In genomic region chr12:53320352-53321195, GRCh38 we compare ENCODE assay signal across 9 cellular contexts. TPM values are rescaled to one million over a fixed set of nuclear protein-coding genes. Genes with fewer than 3 reads are reported as not detected.
DNase-seq lines count a peak whose midpoint lies in the region; ATAC-seq and TF ChIP-seq lines count a peak whose summit lies in the region.
"Had no signal": no experiment of that assay in that cellular context is flagged by ENCODE, and none has a peak within 500 bp of the region (broad histone marks: within the 10 kb centered on the region; RNA-seq: fewer than 3 reads in every experiment).

No MANE protein-coding gene starts in this region.

- H3K27ac ChIP-seq in VCaP (peak overlapping the region; percentile 95), sigmoid colon (peak overlapping the region; percentile 83 to 95 (median 90))

- ATAC-seq in left colon (no peak), HG02852 (IDR thresholded peaks at IDR 0.05; ENCODE audit: unreplicated experiment) (no peak)

- WGBS in sigmoid colon, 2 donors: 41 to 44% methylated on average over 10 of the region's 10 CpGs

- TF ChIP-seq CTCF in GM12864 (IDR thresholded peaks at IDR 0.05; ENCODE audit: low read depth, low read length, missing control alignments): no peak
- TF ChIP-seq CTCF in VCaP (conservative IDR thresholded peaks at IDR 0.05): no peak
- no peak for TF ChIP-seq CTCF in fibroblast of villous mesenchyme (IDR thresholded peaks at IDR 0.05; ENCODE audit: insufficient read depth, low read depth, low read length)
- TF ChIP-seq CTCF in sigmoid colon (IDR thresholded peaks at IDR 0.05): no peak

- intact Hi-C loops in sigmoid colon (cut with DNase I) (loop anchor here (2.0 to 5.0 kb wide), 2 partner anchors 24 to 182 kb away; partner anchors contain the start of gene TARBP2), left colon (cut with DNase I, micrococcal nuclease) (no loop called here)

- no peak for TF ChIP-seq POLR2A in sigmoid colon (IDR thresholded peaks at IDR 0.05)

- H3K4me3 ChIP-seq in GM12864 (ENCODE audit: low read depth, low read length) (peak overlapping the region; percentile 86), fibroblast of villous mesenchyme (ENCODE audit: low read depth, low read length) (peak overlapping the region; percentile 84), sigmoid colon (peak overlapping the region; percentile 62 to 71 (median 66))

- DNase-seq in GM12864 (ENCODE audit: low read depth) (no peak), fibroblast of villous mesenchyme (ENCODE audit: low read depth) (peak; percentile 44), sigmoid colon (no peak), NCI-H2107 (lab: John Stamatoyannopoulos, UW) (no peak), left colon (no peak), AML-193 (lab: John Stamatoyannopoulos, UW) (no peak)

- no peaks in the 10 kb centered on the region for H3K9me3 ChIP-seq in sigmoid colon

- peaks cover 7 to 29% (median 11%) of the 10 kb centered on the region in 4 donors for H3K36me3 ChIP-seq in sigmoid colon

- H3K27me3 ChIP-seq in sigmoid colon: no peaks in the 10 kb centered on the region

- peaks cover 0 to 40% (median 32%) of the 10 kb centered on the region in 4 donors for H3K4me1 ChIP-seq in sigmoid colon

- no peak for TF ChIP-seq EP300 in sigmoid colon (IDR thresholded peaks at IDR 0.05)

RNA-seq across cellular contexts. Expression of gene AAAS, which starts 0.8 kb away (rescaled TPM):
- total RNA-seq in fibroblast of villous mesenchyme (42.8 and 43.6 TPM in 2 replicates), sigmoid colon (10 to 100 TPM; 38.2 to 62.0 (median 47.4) TPM), left colon (10 to 100 TPM; 34.6 to 39.0 TPM)
- 10 to 100 TPM; 10.6 to 35.6 (median 15.0) TPM for polyA plus RNA-seq in sigmoid colon

RNA-seq across cellular contexts. Expression of gene SP7, which starts 15.6 kb away (rescaled TPM):
- total RNA-seq in fibroblast of villous mesenchyme: not detected in 2 replicates
- total RNA-seq in sigmoid colon: not detected
- polyA plus RNA-seq in sigmoid colon: not detected
- total RNA-seq in left colon: not detected
- total RNA-seq: esophagus mucosa had no signal

RNA-seq across cellular contexts. Expression of gene MYG1, which starts 21.1 kb away (rescaled TPM):
- total RNA-seq in fibroblast of villous mesenchyme (30.2 and 39.6 TPM in 2 replicates), sigmoid colon (10 to 100 TPM; 43.5 to 55.4 (median 50.2) TPM), left colon (10 to 100 TPM; 37.9 to 39.2 TPM)
- 10 to 100 TPM; 26.1 to 59.6 (median 54.1) TPM for polyA plus RNA-seq in sigmoid colon

RNA-seq across cellular contexts. Expression of gene PFDN5, which starts 25.2 kb away (rescaled TPM):
- 328 and 382 TPM in 2 replicates for total RNA-seq in fibroblast of villous mesenchyme
- total RNA-seq in sigmoid colon: 1,000 to 10,000 TPM in 2 of 4 donors, 100 to 1,000 TPM in 2; 757 to 1,153 (median 947) TPM
- 1,000 to 10,000 TPM in 1 of 3 donors, 100 to 1,000 TPM in 2; 759 to 1,604 (median 819) TPM for polyA plus RNA-seq in sigmoid colon
- total RNA-seq in left colon: 100 to 1,000 TPM; 268 to 291 TPM

RNA-seq across cellular contexts. Expression of gene ESPL1, which starts 52.5 kb away (rescaled TPM):
- total RNA-seq in fibroblast of villous mesenchyme: 4.8 and 6.5 TPM in 2 replicates
- total RNA-seq in sigmoid colon: 1 to 10 TPM in 1 of 4 donors, under 1 TPM in 3; under 0.01 to 1.9 (median 0.22) TPM
- 1 to 10 TPM; 4.2 to 7.6 (median 5.5) TPM for polyA plus RNA-seq in sigmoid colon
- 1 to 10 TPM; 3.3 to 9.6 TPM for total RNA-seq in left colon
